Comparison of ENCODE assay signal across 17 cellular contexts in the genomic region with DNA sequence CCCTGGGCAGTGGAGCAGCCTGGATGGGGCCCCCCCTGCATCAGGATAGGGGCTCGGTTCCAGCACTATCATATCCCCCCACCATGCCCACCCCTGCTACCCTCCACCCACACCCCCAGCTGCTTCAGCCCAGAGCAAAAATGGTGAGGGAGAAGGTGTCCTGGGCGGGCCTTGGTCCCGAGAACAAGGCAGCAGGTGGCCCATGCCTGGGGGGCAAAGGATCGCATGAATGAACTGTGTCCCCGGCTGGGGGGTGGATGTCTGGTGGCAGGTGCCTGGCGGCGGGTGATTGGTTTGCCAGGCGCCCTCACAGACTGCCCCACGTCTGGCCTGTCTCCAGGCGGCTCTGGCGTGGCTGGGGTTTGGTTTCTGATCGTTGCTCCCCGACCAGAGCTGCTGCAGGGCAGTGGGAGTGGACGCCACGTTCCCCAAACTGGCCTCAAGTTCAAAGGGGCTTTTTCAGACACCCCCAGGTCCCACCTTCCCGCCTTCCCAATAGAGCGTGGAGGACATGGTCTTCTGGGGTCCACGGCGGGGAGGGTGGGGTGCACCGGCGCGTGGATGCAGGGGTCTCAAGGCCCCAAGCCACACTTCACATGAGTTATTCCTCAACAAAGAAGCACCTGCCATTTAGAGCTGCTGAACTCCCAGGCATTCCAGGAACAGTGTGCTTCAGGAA. TPM values are rescaled to one million over a fixed set of nuclear protein-coding genes. Genes with fewer than 3 reads are reported as not detected.
A peak's percentile ranks its signal among the peaks of the same experiment; 100 is the strongest.
DNase-seq lines count a peak whose midpoint lies in the region; ATAC-seq and TF ChIP-seq lines count a peak whose summit lies in the region.
"Had no signal": no experiment of that assay in that cellular context is flagged by ENCODE, and none has a peak within 500 bp of the region (broad histone marks: within the 10 kb centered on the region; RNA-seq: fewer than 3 reads in every experiment).

No MANE protein-coding gene starts in this region.

- H3K4me1 Mint-ChIP-seq in CD14-positive monocyte (peaks cover 14% of the 10 kb centered on the region), immature natural killer cell (peaks cover 0 to 3% of the 10 kb centered on the region in 2 donors)

- H3K36me3 ChIP-seq in WERI-Rb-1 (no peaks in the 10 kb centered on the region; the same call in 1 of the 2 replicates), osteoblast (ENCODE audit: insufficient read depth, low read length) (no peaks in the 10 kb centered on the region)
- H3K36me3 ChIP-seq: Peyer's patch, spleen had no signal

- peaks cover 8% of the 10 kb centered on the region for H3K4me1 ChIP-seq in osteoblast (ENCODE audit: insufficient read depth, low read length)

- peaks cover 0 to 4% (median 0%) of the 10 kb centered on the region in 7 donors for H3K9me3 Mint-ChIP-seq in CD14-positive monocyte
- H3K9me3 Mint-ChIP-seq in immature natural killer cell = no peaks in the 10 kb centered on the region
- H3K9me3 Mint-ChIP-seq: CD4-positive, CD25-positive, alpha-beta regulatory T cell; central memory CD8-positive, alpha-beta T cell; effector memory CD8-positive, alpha-beta T cell; stimulated activated naive B cell treated with anti-CD40 and anti-IgM and Interleukin-4, amounts not matched to agents 10 μg/mL and 1 μg/mL and 100 μg/mL, for 72 hours had no signal

- H3K27me3 Mint-ChIP-seq in CD14-positive monocyte (ENCODE audit: low read depth in 3 of 3) = peaks cover 35 to 62% (median 40%) of the 10 kb centered on the region in 3 donors
- peaks cover 5 to 12% (median 9%) of the 10 kb centered on the region in 3 donors for H3K27me3 Mint-ChIP-seq in immature natural killer cell (ENCODE audit: low read depth in 3 of 3)

- no peak overlapping the region for H3K27ac Mint-ChIP-seq in CD14-positive monocyte
- no peak overlapping the region for H3K27ac Mint-ChIP-seq in immature natural killer cell
- H3K27ac Mint-ChIP-seq: CD4-positive, CD25-positive, alpha-beta regulatory T cell; effector memory CD8-positive, alpha-beta T cell; stimulated activated naive B cell treated with anti-CD40 and anti-IgM and Interleukin-4, amounts not matched to agents 10 μg/mL and 1 μg/mL and 100 μg/mL, for 72 hours had no signal

- no peaks in the 10 kb centered on the region for H3K27me3 ChIP-seq in WERI-Rb-1 (ENCODE audit: insufficient read depth, low read depth, severe bottlenecking)
- H3K27me3 ChIP-seq in osteoblast (ENCODE audit: insufficient read depth, low read length) = peaks cover 44% of the 10 kb centered on the region
- H3K27me3 ChIP-seq: Peyer's patch had no signal

- H3K4me3 Mint-ChIP-seq in CD14-positive monocyte (no peak overlapping the region), immature natural killer cell (no peak overlapping the region)
- H3K4me3 Mint-ChIP-seq: CD4-positive, CD25-positive, alpha-beta regulatory T cell; central memory CD8-positive, alpha-beta T cell; effector memory CD8-positive, alpha-beta T cell had no signal

- no peaks in the 10 kb centered on the region for H3K36me3 Mint-ChIP-seq in CD14-positive monocyte
- H3K36me3 Mint-ChIP-seq in immature natural killer cell = no peaks in the 10 kb centered on the region
- H3K36me3 Mint-ChIP-seq: CD4-positive, CD25-positive, alpha-beta regulatory T cell; stimulated activated naive B cell treated with anti-CD40 and anti-IgM and Interleukin-4, amounts not matched to agents 10 μg/mL and 1 μg/mL and 100 μg/mL, for 72 hours had no signal

- TF ChIP-seq CTCF in WERI-Rb-1 (IDR thresholded peaks at IDR 0.05; ENCODE audit: low read depth, low read length) (no peak), osteoblast (IDR thresholded peaks at IDR 0.05; ENCODE audit: extremely low read depth, low read depth, low read length) (no peak), CD14-positive monocyte (IDR thresholded peaks at IDR 0.05) (no peak)

- no peak for ATAC-seq in HG03354 (IDR thresholded peaks at IDR 0.05; ENCODE audit: poor library complexity, severe bottlenecking, unreplicated experiment)
- ATAC-seq: effector memory CD8-positive, alpha-beta T cell; stimulated activated naive B cell treated with anti-CD40 and anti-IgM and Interleukin-4, amounts not matched to agents 10 μg/mL and 1 μg/mL and 100 μg/mL, for 72 hours had no signal

- H3K9me3 ChIP-seq in WERI-Rb-1 (ENCODE audit: severe bottlenecking) = no peaks in the 10 kb centered on the region
- H3K9me3 ChIP-seq in osteoblast (ENCODE audit: low read depth, low read length) = no peaks in the 10 kb centered on the region
- H3K9me3 ChIP-seq: Peyer's patch, spleen had no signal

- H3K4me2 ChIP-seq in osteoblast (ENCODE audit: insufficient read depth, low read length) = no peak overlapping the region

- no peak overlapping the region for H2AFZ ChIP-seq in osteoblast (ENCODE audit: low read length)

- H3K79me2 ChIP-seq in osteoblast (ENCODE audit: insufficient read depth, low read length) = no peaks in the 10 kb centered on the region

- DNase-seq in NCI-H2029 treated with DMSO at 0.1 percent for 48 hours (lab: John Stamatoyannopoulos, UW) (peak; percentile 37), NCI-H2029 (lab: John Stamatoyannopoulos, UW) (no peak), NCI-H1694 treated with DMSO at 0.1 percent for 48 hours (lab: John Stamatoyannopoulos, UW) (peak; percentile 75), WERI-Rb-1 (no peak), osteoblast (ENCODE audit: insufficient read length, low spot score, missing footprints) (peak; percentile 86), CD14-positive monocyte (ENCODE audit: low spot score) (no peak), immature natural killer cell (no peak)
- DNase-seq: CD4-positive, CD25-positive, alpha-beta regulatory T cell; effector memory CD8-positive, alpha-beta T cell; hippocampal formation; Peyer's patch; spleen; stimulated activated naive B cell treated with anti-CD40 and anti-IgM and Interleukin-4, amounts not matched to agents 10 μg/mL and 1 μg/mL and 100 μg/mL, for 72 hours had no signal

- peak overlapping the region; percentile 68 for H3K27ac ChIP-seq in WERI-Rb-1
- H3K27ac ChIP-seq in osteoblast (ENCODE audit: low read depth, low read length) = no peak overlapping the region
- H3K27ac ChIP-seq: Peyer's patch, spleen had no signal

- intact Hi-C loops in CD14-positive monocyte (cut with micrococcal nuclease) = no loop called here

- H4K20me1 ChIP-seq in osteoblast (ENCODE audit: insufficient read depth, low read length) = no peaks in the 10 kb centered on the region

- H3K4me3 ChIP-seq in WERI-Rb-1 (ENCODE audit: low read depth, low read length) (no peak overlapping the region), osteoblast (ENCODE audit: insufficient read depth, low read length) (no peak overlapping the region)
- H3K4me3 ChIP-seq: Peyer's patch, spleen had no signal

RNA-seq across cellular contexts. Expression of a gene that starts 12.6 kb away (rescaled TPM):
- total RNA-seq in osteoblast = not detected in 2 replicates
- polyA plus RNA-seq in CD14-positive monocyte = not detected
- not detected for polyA plus RNA-seq in immature natural killer cell
- total RNA-seq: CD4-positive, CD25-positive, alpha-beta regulatory T cell; osteocyte; Peyer's patch had no signal
- polyA plus RNA-seq: CD4-positive, CD25-positive, alpha-beta regulatory T cell; spleen had no signal

RNA-seq across cellular contexts. Expression of a gene that starts 25.1 kb away (rescaled TPM):
- total RNA-seq in osteoblast = under 0.01 and 0.29 TPM in 2 replicates
- polyA plus RNA-seq in CD14-positive monocyte (not detected), immature natural killer cell (not detected)
- total RNA-seq: CD4-positive, CD25-positive, alpha-beta regulatory T cell; osteocyte; Peyer's patch; spleen had no signal
- polyA plus RNA-seq: adipose tissue; CD4-positive, CD25-positive, alpha-beta regulatory T cell; spleen had no signal

RNA-seq across cellular contexts. Expression of a gene that starts 34.0 kb away (rescaled TPM):
- total RNA-seq in osteoblast = 13.0 and 20.3 TPM in 2 replicates
- polyA plus RNA-seq in CD14-positive monocyte (10 to 100 TPM in 1 of 2 donors, 1 to 10 TPM in 1; 8.9 to 12.7 TPM), immature natural killer cell (10 to 100 TPM; 12.7 to 18.8 (median 15.2) TPM)

RNA-seq across cellular contexts. Expression of a gene that starts 34.2 kb away (rescaled TPM):
- 25.3 and 27.4 TPM in 2 replicates for total RNA-seq in osteoblast
- polyA plus RNA-seq in CD14-positive monocyte = 10 to 100 TPM; 25.2 to 36.4 TPM
- 10 to 100 TPM; 29.3 to 43.5 (median 39.8) TPM for polyA plus RNA-seq in immature natural killer cell

RNA-seq across cellular contexts. Expression of a gene that starts 50.6 kb away (rescaled TPM):
- total RNA-seq in osteoblast = 5.8 and 11.5 TPM in 2 replicates
- polyA plus RNA-seq in CD14-positive monocyte (100 to 1,000 TPM; 136 to 209 TPM), immature natural killer cell (1 to 10 TPM in 2 of 3 donors, not detected in 1; 2.7 to 3.6 TPM)

Comparison
In these comparisons a context has a peak if more than half of its experiments do, and no peak if none do; other contexts are left out.
1. DNase-seq: peak in NCI-H2029 treated with DMSO at 0.1 percent for 48 hours (single experiment), NCI-H1694 treated with DMSO at 0.1 percent for 48 hours (single experiment) and osteoblast (single experiment); none in NCI-H2029 (single experiment), WERI-Rb-1 (single experiment), CD14-positive monocyte (single experiment) and immature natural killer cell (0 of 3).